ENCODE assay signal across 21 cellular contexts in the genomic region with DNA sequence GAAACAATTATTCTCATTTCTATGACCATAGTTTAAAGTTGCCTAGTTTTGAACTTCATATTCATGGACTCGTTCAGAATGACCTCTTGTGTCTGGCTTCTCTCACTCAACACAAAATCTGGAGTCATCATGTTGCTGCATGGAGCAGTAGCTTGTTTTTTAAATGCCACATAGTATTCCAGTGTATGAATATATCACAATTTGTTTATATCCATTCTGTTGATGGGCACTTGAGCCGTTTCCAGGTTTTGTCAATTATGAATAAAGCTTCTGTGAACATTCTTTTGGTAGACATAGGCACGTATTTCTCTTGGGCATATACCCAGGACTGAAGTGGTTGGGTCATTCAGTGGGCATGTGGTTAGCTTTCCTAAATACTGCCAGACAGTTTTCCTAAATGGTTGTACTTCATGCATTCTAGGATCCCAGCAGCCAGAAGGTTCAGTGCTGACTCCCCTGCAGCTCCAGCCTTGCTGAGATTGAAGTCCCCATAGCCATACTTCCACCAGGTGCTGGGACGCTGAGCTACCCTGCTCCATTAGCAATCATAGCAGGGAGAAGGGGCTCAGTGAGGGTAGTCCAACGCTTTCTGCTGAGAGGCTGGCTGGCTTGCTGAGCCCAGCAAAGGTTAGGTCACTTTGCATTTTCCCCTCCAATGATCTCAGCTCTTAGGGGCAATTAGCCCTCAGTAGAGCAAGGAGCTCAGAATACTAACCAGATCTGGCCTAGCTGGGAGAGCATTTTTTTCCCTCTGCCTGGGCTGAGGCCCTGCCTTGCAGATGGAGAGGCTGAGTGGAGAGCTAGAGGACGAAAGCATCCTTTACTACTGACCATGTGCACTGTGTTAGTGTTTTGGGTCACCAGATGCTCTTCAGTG.
"Had no signal": no experiment of that assay in that cellular context is flagged by ENCODE, and none has a peak within 500 bp of the region (broad histone marks: within the 10 kb centered on the region; RNA-seq: fewer than 3 reads in every experiment).

No MANE protein-coding gene starts in this region.

- H3K36me3 ChIP-seq: ascending aorta, spleen, tibial nerve had no signal

- DNase-seq: activated CD4-positive, alpha-beta T cell treated with anti-CD3 and anti-CD28 coated beads for 36 hours; activated CD4-positive, alpha-beta T cell treated with anti-CD3 and anti-CD28 coated beads, Interleukin-2, amount 50 U/mL, for 4 hours; activated CD4-positive, CD25-positive, alpha-beta regulatory T cell; activated effector memory CD4-positive, alpha-beta T cell treated with anti-CD3 and anti-CD28 coated beads, Interleukin-2, amount 50 U/mL, for 16 hours; activated naive CD4-positive, alpha-beta T cell treated with anti-CD3 and anti-CD28 coated beads, Interleukin-2, amount 10 ng/mL, durations not matched to agents 7 days and 5 days; activated naive CD8-positive, alpha-beta T cell treated with anti-CD3 and anti-CD28 coated beads, Interleukin-2, amount 10 ng/mL, durations not matched to agents 7 days and 5 days; endodermal cell; foreskin keratinocyte; kidney glomerular epithelial cell; mammary epithelial cell; midbrain; naive thymus-derived CD4-positive, alpha-beta T cell; nucleus accumbens; psoas muscle; right cardiac atrium; spleen; stimulated activated naive CD4-positive, alpha-beta T cell had no signal

- H3K4me3 ChIP-seq: ascending aorta, psoas muscle, spleen, tibial nerve had no signal

- H3K4me1 ChIP-seq: ascending aorta, foreskin keratinocyte, parathyroid adenoma, psoas muscle, spleen, tibial nerve had no signal

- ATAC-seq: activated CD4-positive, alpha-beta T cell treated with anti-CD3 and anti-CD28 coated beads for 36 hours; esophagus mucosa; foreskin keratinocyte; naive thymus-derived CD4-positive, alpha-beta T cell; psoas muscle; right cardiac atrium had no signal

- H3K27ac ChIP-seq: ascending aorta, foreskin keratinocyte, parathyroid adenoma, psoas muscle, spleen, tibial nerve had no signal

- H3K9ac ChIP-seq: parathyroid adenoma had no signal

- H2AFZ ChIP-seq: parathyroid adenoma had no signal

- H3K9me3 ChIP-seq: ascending aorta, psoas muscle, spleen, tibial nerve had no signal

- H3K79me2 ChIP-seq: parathyroid adenoma had no signal

- H3K27me3 ChIP-seq: ascending aorta, spleen, tibial nerve had no signal
